In the genomic region with DNA sequence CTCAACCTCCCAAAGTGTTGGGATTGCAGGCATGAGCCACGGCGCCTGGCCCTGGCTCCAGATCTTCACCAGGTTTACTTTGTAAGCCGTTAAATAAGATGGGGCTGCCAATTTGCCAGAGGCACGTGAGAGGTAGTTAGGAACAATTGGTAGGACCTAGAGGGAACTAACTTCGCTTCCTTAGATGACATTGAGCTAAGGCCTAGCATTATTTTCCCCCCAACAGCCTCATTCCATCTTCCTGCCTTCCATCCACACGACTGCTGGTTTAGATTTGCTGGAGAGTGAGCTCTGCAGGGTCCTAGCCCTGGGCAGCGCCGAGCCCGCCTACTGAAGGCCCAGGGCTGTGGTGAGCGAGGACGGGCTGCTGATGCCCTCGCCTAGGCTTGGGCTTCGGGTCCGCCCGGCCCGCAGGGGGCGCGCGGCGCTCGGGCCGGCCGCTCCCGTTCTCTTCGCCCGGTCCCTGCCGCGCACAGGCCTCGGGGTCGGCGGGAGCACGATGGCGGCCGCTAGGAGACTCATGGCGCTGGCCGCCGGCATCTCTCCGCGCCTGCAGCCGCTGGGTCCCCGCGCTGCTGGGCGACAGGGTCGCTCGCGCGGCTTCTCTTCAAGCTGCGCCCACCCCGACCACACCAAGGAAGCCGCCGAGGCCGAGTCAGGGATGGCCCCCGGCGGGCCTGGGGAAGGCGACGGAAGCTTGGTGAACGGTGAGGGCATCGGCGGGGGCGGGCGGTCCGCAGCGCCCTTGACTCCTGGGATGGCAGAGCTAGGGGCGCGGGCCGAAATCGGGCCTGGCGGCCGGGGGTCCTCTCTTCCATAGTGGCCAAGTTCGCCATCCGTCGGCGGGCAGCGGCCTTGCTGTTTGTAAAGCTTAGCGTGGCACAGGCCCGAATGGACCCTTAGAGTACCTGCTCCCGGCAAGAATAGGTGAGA, we compare ENCODE assay signal across 8 cellular contexts. TPM values are rescaled to one million over a fixed set of nuclear protein-coding genes. Genes with fewer than 3 reads are reported as not detected.
DNase-seq lines count a peak whose midpoint lies in the region; ATAC-seq and FAIRE-seq lines count a peak whose summit lies in the region.

No MANE protein-coding gene starts in this region.

- H3K9me3 ChIP-seq in iPS-20b (ENCODE audit: insufficient read depth, low read depth, low read length) (no peaks in the 10 kb centered on the region), small intestine (ENCODE audit: control insufficient read depth, low read depth) (no peaks in the 10 kb centered on the region)

- DNase-seq in NCI-H748 (lab: John Stamatoyannopoulos, UW; ENCODE audit: unreplicated experiment) (peak; percentile 80), NCI-H748 treated with DMSO at 0.1 percent for 48 hours (lab: John Stamatoyannopoulos, UW) (no peak), NCI-H1930 (lab: John Stamatoyannopoulos, UW) (peak; percentile 54 to 81), UCSD-AML1 (lab: John Stamatoyannopoulos, UW; ENCODE audit: unreplicated experiment) (peak; percentile 87), brain pericyte (ENCODE audit: low read depth, low spot score) (peak; percentile 68), small intestine (peak; percentile 80)

- no peak for FAIRE-seq in small intestine (lab: Jason Lieb, UNC)

- H3K4me1 ChIP-seq in iPS-20b (ENCODE audit: insufficient read depth, low read length) (peaks cover 7% of the 10 kb centered on the region; the same call in 1 of the 2 replicates), small intestine (ENCODE audit: control insufficient read depth in 2 of 2, insufficient read depth in 1 of 2, low read depth in 1 of 2, low read length in 1 of 2) (peaks cover 0 to 10% of the 10 kb centered on the region in 2 donors)

- peak overlapping the region; percentile 99 for H3K4me3 ChIP-seq in iPS-20b (ENCODE audit: low read length)
- H3K4me3 ChIP-seq in small intestine (ENCODE audit: low read depth in 1 of 2, low read length in 2 of 2): peak overlapping the region; percentile 86 to 89

- H3K27ac ChIP-seq in iPS-20b (ENCODE audit: low read length): peak overlapping the region; percentile 91
- peak overlapping the region; percentile 41 to 68 for H3K27ac ChIP-seq in small intestine (ENCODE audit: low read depth in 1 of 2, low read length in 1 of 2)

- H3K9ac ChIP-seq in iPS-20b (ENCODE audit: low read depth, low read length): peak overlapping the region; percentile 96

- H3K27me3 ChIP-seq in iPS-20b (ENCODE audit: insufficient read depth, low read length): no peaks in the 10 kb centered on the region
- no peaks in the 10 kb centered on the region for H3K27me3 ChIP-seq in small intestine (ENCODE audit: control insufficient read depth in 2 of 2, insufficient read depth in 2 of 2, low read length in 2 of 2)

- 3 to 4% (median 4%) methylated on average over 52 to 77 of the region's 77 CpGs for WGBS in small intestine, 3 donors

- H3K36me3 ChIP-seq in iPS-20b (ENCODE audit: insufficient read depth, low read depth, low read length) (peaks cover 46% of the 10 kb centered on the region), small intestine (ENCODE audit: control insufficient read depth in 2 of 2, insufficient read depth in 2 of 2, low read length in 2 of 2) (peaks cover 3 to 7% of the 10 kb centered on the region in 2 donors)

- peak; percentile 94 for ATAC-seq in HG02885 (IDR thresholded peaks at IDR 0.05; ENCODE audit: poor library complexity, unreplicated experiment)

RNA-seq across cellular contexts. Expression of a gene that starts 21.9 kb away (rescaled TPM):
- 10 to 100 TPM; 27.7 to 38.9 (median 33.5) TPM for polyA plus RNA-seq in small intestine

RNA-seq across cellular contexts. Expression of a gene that starts 43.1 kb away (rescaled TPM):
- polyA plus RNA-seq in small intestine: 10 to 100 TPM; 10.7 to 26.2 (median 12.7) TPM
